ENCODE assay signal across 8 cellular contexts in the genomic region with DNA sequence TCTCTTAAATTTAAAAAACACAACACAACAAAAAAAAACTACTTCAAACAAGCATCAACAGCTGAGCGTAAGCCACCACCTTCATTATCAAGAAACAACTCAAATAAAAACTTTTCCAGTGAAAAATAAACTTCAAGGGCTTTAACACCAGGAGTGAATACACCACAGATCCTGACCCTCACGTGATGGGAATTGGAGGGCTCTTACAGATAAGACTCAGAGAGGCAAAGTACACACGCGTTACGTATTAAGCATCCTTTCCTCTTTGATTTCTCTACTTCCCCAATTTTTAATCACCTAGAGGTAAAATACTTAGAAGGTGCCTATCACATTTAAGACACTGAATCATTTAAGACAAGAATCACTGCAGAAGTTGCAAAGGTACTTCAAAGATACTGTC. TPM values are rescaled to one million over a fixed set of nuclear protein-coding genes. Genes with fewer than 3 reads are reported as not detected.
DNase-seq lines count a peak whose midpoint lies in the region; TF ChIP-seq lines count a peak whose summit lies in the region.

No MANE protein-coding gene starts in this region.

- peak; percentile 45 for DNase-seq in colonic mucosa
- DNase-seq in NCI-H446 (lab: John Stamatoyannopoulos, UW): no peak
- DNase-seq in activated effector memory CD4-positive, alpha-beta T cell treated with anti-CD3 and anti-CD28 coated beads, Interleukin-2, amount 50 U/mL, for 16 hours: no peak
- no peak for DNase-seq in SHP77 treated with DMSO at 0.1 percent for 48 hours (lab: John Stamatoyannopoulos, UW)
- no peak for DNase-seq in NCI-H226

- H3K4me1 ChIP-seq in HUES64 (ENCODE audit: insufficient read depth, low read length) (peaks cover 19% of the 10 kb centered on the region), colonic mucosa (no peaks in the 10 kb centered on the region), mucosa of rectum (ENCODE audit: control insufficient read depth in 2 of 2, insufficient read depth in 2 of 2, low read length in 2 of 2) (peaks cover 5 to 10% of the 10 kb centered on the region in 2 donors)

- H3K4me3 ChIP-seq in HUES64 (ENCODE audit: low read length) (peak overlapping the region; percentile 67), colonic mucosa (peak overlapping the region; percentile 44), mucosa of rectum (ENCODE audit: low read length in 2 of 2) (peak overlapping the region; percentile 95 to 96)

- H3K27me3 ChIP-seq in HUES64 (ENCODE audit: insufficient read depth, low read length) (no peaks in the 10 kb centered on the region), colonic mucosa (no peaks in the 10 kb centered on the region), mucosa of rectum (ENCODE audit: control insufficient read depth in 2 of 2, insufficient read depth in 2 of 2, low read length in 2 of 2) (no peaks in the 10 kb centered on the region)

- H3K36me3 ChIP-seq in HUES64 (ENCODE audit: insufficient read depth, low read length) (no peaks in the 10 kb centered on the region), colonic mucosa (no peaks in the 10 kb centered on the region), mucosa of rectum (ENCODE audit: control insufficient read depth in 2 of 2, insufficient read depth in 2 of 2, low read length in 2 of 2) (no peaks in the 10 kb centered on the region)

- H3K9me3 ChIP-seq in HUES64 (ENCODE audit: insufficient read depth, low read depth, low read length) (no peaks in the 10 kb centered on the region), colonic mucosa (no peaks in the 10 kb centered on the region), mucosa of rectum (ENCODE audit: control insufficient read depth in 2 of 2, low read length in 2 of 2) (no peaks in the 10 kb centered on the region)

- intact Hi-C loops in colonic mucosa (cut with DNase I): no loop called here

- WGBS in HUES64: 83% methylated on average over 5 of the region's 5 CpGs

- no peak for TF ChIP-seq CTCF in 22Rv1 (IDR thresholded peaks at IDR 0.05)
- no peak for TF ChIP-seq CTCF in colonic mucosa (IDR thresholded peaks at IDR 0.05)

- H3K27ac ChIP-seq in 22Rv1 (peak overlapping the region; percentile 87), HUES64 (ENCODE audit: low read depth, low read length) (no peak overlapping the region), colonic mucosa (peak overlapping the region; percentile 87), mucosa of rectum (ENCODE audit: low read depth in 2 of 2, low read length in 2 of 2) (peak overlapping the region; percentile 89 to 95)

- H3K9ac ChIP-seq in HUES64 (ENCODE audit: low read depth, low read length) (peak overlapping the region; percentile 37), colonic mucosa (ENCODE audit: low read depth in 2 of 2, low read length in 2 of 2) (peak overlapping the region; percentile 57 to 98), mucosa of rectum (ENCODE audit: low read depth in 1 of 2, low read length in 2 of 2) (peak overlapping the region; percentile 65 to 89)

RNA-seq across cellular contexts. Expression of a gene that starts 0.6 kb away (rescaled TPM):
- polyA plus RNA-seq in HUES64 (2013, experiment 1 of 2): 0.95 TPM
- 1.5 TPM for polyA plus RNA-seq in HUES64 (2013, experiment 2 of 2)
- 10 to 100 TPM; 21.3 to 30.2 TPM for total RNA-seq in colonic mucosa

Comparison
In these comparisons a context has a peak if more than half of its experiments do, and no peak if none do; other contexts are left out.
1. H3K4me3 ChIP-seq: peak in every context shown above with its lines; median percentile 96 in mucosa of rectum; 67 in HUES64; 44 in colonic mucosa.